Comparison of ENCODE assay signal across 21 cellular contexts in the genomic region with DNA sequence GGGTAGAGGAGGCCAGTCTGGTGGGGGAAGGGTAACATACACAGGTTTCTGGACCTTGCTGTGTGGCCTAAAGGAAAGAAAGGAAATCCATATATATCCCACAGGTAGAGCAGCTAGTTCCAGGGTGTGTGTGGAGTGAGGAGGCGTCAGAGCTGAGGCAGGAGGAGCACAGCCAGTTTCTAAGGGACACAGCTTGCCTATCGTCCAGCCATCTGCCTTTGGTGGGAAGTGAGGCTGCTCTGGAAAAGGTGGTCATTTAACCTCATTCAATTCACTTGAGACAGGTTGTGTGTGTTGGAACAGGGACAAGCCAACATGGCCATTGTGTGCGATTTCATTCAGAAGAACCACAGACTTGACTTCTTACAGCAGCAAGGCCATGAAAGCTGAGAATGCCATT.
"Had no signal": no experiment of that assay in that cellular context is flagged by ENCODE, and none has a peak within 500 bp of the region (broad histone marks: within the 10 kb centered on the region; RNA-seq: fewer than 3 reads in every experiment).

No MANE protein-coding gene starts in this region.

- H3K27me3 Mint-ChIP-seq: stimulated activated memory B cell treated with anti-CD40 and anti-IgM and Interleukin-4, amounts not matched to agents 10 μg/mL and 1 μg/mL and 100 μg/mL, for 72 hours; stimulated activated naive CD8-positive, alpha-beta T cell treated with anti-CD3 and anti-CD28 coated beads, Interleukin-15, Interleukin-2, amounts not matched to agents 100 ng/mL and 50 ng/mL, for 24 hours had no signal

- H3K27ac Mint-ChIP-seq: endodermal cell; mesothelial cell of epicardium; natural killer cell; stimulated activated memory B cell treated with anti-CD40 and anti-IgM and Interleukin-4, amounts not matched to agents 10 μg/mL and 1 μg/mL and 100 μg/mL, for 72 hours; stimulated activated naive CD8-positive, alpha-beta T cell treated with anti-CD3 and anti-CD28 coated beads, Interleukin-15, Interleukin-2, amounts not matched to agents 100 ng/mL and 50 ng/mL, for 24 hours had no signal

- H3K9me3 Mint-ChIP-seq: endodermal cell; mesothelial cell of epicardium; natural killer cell; neural crest cell; stimulated activated memory B cell treated with anti-CD40 and anti-IgM and Interleukin-4, amounts not matched to agents 10 μg/mL and 1 μg/mL and 100 μg/mL, for 72 hours; stimulated activated naive CD8-positive, alpha-beta T cell treated with anti-CD3 and anti-CD28 coated beads, Interleukin-15, Interleukin-2, amounts not matched to agents 100 ng/mL and 50 ng/mL, for 24 hours had no signal

- H3K9me3 ChIP-seq: gastroesophageal sphincter, ovary, tibial artery, upper lobe of right lung had no signal

- H3K36me3 Mint-ChIP-seq: natural killer cell had no signal

- H3K4me3 Mint-ChIP-seq: endodermal cell; mesothelial cell of epicardium; natural killer cell; neural crest cell; stimulated activated memory B cell treated with anti-CD40 and anti-IgM and Interleukin-4, amounts not matched to agents 10 μg/mL and 1 μg/mL and 100 μg/mL, for 72 hours; stimulated activated naive CD8-positive, alpha-beta T cell treated with anti-CD3 and anti-CD28 coated beads, Interleukin-15, Interleukin-2, amounts not matched to agents 100 ng/mL and 50 ng/mL, for 24 hours had no signal

- H3K4me3 ChIP-seq: coronary artery, gastroesophageal sphincter, ovary, smooth muscle cell, tibial artery, upper lobe of right lung had no signal

- H3K4me1 Mint-ChIP-seq: natural killer cell, neural crest cell had no signal

- H3K4me1 ChIP-seq: tibial artery, upper lobe of right lung had no signal

- H3K36me3 ChIP-seq: ovary had no signal

- H3K27ac ChIP-seq: gastroesophageal sphincter, ovary, tibial artery, upper lobe of right lung had no signal

- H3K27me3 ChIP-seq: gastroesophageal sphincter, ovary, tibial artery, upper lobe of right lung had no signal

- ATAC-seq: gastroesophageal sphincter; left lobe of liver; natural killer cell; stimulated activated memory B cell treated with anti-CD40 and anti-IgM and Interleukin-4, amounts not matched to agents 10 μg/mL and 1 μg/mL and 100 μg/mL, for 72 hours; upper lobe of right lung had no signal

- DNase-seq: effector CD4-positive, alpha-beta T cell; endodermal cell; glutamatergic neuron; islet precursor cell; mammary epithelial cell; natural killer cell; nucleus accumbens; ovary; right cardiac atrium; stimulated activated CD4-positive, alpha-beta T cell treated with anti-CD3 and anti-CD28 coated beads, Interleukin-2, amount 100 ng/mL, for 48 hours; stimulated activated CD8-positive, alpha-beta memory T cell treated with anti-CD3 and anti-CD28 coated beads, Interleukin-4, amount 100 ng/mL, for 48 hours; tibial artery; upper lobe of right lung had no signal
